Comparison of ENCODE assay signal across 16 cellular contexts in the genomic region with DNA sequence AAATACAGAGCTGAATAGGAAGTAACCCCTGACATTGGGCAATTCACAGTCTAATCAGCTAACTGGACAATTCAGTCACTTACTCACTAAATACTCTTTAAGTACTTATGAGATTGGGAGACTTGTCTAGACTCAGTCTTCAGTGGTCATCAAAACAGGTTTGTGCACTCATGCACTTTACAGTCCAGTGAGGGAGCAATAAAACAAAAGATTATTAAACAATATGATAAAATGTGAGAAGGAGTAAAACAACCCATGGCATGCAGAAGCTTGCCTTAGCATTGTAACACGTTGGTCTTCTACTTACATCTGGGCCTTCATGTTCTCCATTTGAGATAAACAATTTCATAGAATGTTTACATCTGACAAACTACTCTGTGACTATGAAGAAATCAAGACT.
A peak's percentile ranks its signal among the peaks of the same experiment; 100 is the strongest.
DNase-seq lines count a peak whose midpoint lies in the region.
"Had no signal": no experiment of that assay in that cellular context is flagged by ENCODE, and none has a peak within 500 bp of the region (broad histone marks: within the 10 kb centered on the region; RNA-seq: fewer than 3 reads in every experiment).

No MANE protein-coding gene starts in this region.

- peak; percentile 14 for DNase-seq in SKM-1 treated with dmso at 0.1 percent for 144 hours (lab: John Stamatoyannopoulos, UW; ENCODE audit: unreplicated experiment)
- no peak for DNase-seq in SKM-1 (lab: John Stamatoyannopoulos, UW; ENCODE audit: unreplicated experiment)
- peak; percentile 7 for DNase-seq in OCI-M1 (lab: John Stamatoyannopoulos, UW)
- DNase-seq in epithelial cell of prostate (ENCODE audit: low read depth, low spot score), result peak; percentile 83
- no peak for DNase-seq in Ammon's horn (ENCODE audit: low spot score)
- no peak for DNase-seq in GM19240 (ENCODE audit: insufficient read length, low spot score)
- DNase-seq in NCI-H524 (lab: John Stamatoyannopoulos, UW), result no peak
- DNase-seq: C1 segment of cervical spinal cord, DMS79, KBM-7, NCI-H1092, NCI-H1436 treated with DMSO at 0.1 percent for 48 hours, NCI-H2029, NCI-H748 treated with DMSO at 0.1 percent for 48 hours, SW 1271 had no signal

- H3K27ac ChIP-seq in epithelial cell of prostate, result peak overlapping the region; percentile 55
- H3K27ac ChIP-seq: SJSA1 had no signal

Comparison
In these comparisons a context has a peak if more than half of its experiments do, and no peak if none do; other contexts are left out.
1. DNase-seq: peak in SKM-1 treated with dmso at 0.1 percent for 144 hours (single experiment), OCI-M1 (single experiment) and epithelial cell of prostate (single experiment); none in SKM-1 (single experiment), Ammon's horn (single experiment), GM19240 (single experiment) and NCI-H524 (0 of 2).